ENCODE assay signal across 9 cellular contexts in the genomic region with DNA sequence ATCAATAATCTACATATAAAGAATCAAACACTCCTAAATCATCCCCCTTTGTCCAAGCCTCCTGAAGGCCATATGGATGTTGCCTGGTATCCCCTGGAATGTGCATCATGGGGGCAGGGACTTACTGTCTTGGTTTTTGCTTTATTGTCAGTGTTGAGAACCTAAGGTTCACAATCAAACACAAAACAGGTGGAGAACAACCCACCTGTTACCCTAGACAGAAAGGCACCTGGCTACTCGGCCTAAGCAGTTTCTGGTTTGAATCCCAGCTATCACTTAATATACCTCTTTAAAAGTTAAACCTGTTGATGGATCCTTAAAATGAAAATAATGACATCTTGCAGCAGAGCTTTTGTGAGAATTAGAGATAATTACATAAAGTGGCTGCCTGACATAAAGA.
"Had no signal": no experiment of that assay in that cellular context is flagged by ENCODE, and none has a peak within 500 bp of the region (broad histone marks: within the 10 kb centered on the region; RNA-seq: fewer than 3 reads in every experiment).

No MANE protein-coding gene starts in this region.

- H3K36me3 Mint-ChIP-seq: IgD-negative memory B cell had no signal

- FAIRE-seq: H1, H54, HTR-8/SVneo had no signal

- H3K4me2 ChIP-seq: GM23338 had no signal

- H3K4me3 ChIP-seq: GM23338 had no signal

- DNase-seq: H9, HCEC 1CT, HFFc6, KBM-7 had no signal

- H3K27ac Mint-ChIP-seq: GM23338, H9, HFFc6 had no signal

- H3K4me3 Mint-ChIP-seq: GM23338, H9, HFFc6, IgD-negative memory B cell had no signal

- H3K9me3 Mint-ChIP-seq: H9 had no signal

- H3K27me3 Mint-ChIP-seq: IgD-negative memory B cell had no signal

- ATAC-seq: GM23338 had no signal

- H2AFZ ChIP-seq: GM23338 had no signal

- H3K4me1 Mint-ChIP-seq: H9, IgD-negative memory B cell had no signal
